ENCODE assay signal across 1 cellular context in genomic region chr15:42207674-42208579, GRCh38.
TF ChIP-seq lines count a peak whose summit lies in the region.

A gene with protein sequence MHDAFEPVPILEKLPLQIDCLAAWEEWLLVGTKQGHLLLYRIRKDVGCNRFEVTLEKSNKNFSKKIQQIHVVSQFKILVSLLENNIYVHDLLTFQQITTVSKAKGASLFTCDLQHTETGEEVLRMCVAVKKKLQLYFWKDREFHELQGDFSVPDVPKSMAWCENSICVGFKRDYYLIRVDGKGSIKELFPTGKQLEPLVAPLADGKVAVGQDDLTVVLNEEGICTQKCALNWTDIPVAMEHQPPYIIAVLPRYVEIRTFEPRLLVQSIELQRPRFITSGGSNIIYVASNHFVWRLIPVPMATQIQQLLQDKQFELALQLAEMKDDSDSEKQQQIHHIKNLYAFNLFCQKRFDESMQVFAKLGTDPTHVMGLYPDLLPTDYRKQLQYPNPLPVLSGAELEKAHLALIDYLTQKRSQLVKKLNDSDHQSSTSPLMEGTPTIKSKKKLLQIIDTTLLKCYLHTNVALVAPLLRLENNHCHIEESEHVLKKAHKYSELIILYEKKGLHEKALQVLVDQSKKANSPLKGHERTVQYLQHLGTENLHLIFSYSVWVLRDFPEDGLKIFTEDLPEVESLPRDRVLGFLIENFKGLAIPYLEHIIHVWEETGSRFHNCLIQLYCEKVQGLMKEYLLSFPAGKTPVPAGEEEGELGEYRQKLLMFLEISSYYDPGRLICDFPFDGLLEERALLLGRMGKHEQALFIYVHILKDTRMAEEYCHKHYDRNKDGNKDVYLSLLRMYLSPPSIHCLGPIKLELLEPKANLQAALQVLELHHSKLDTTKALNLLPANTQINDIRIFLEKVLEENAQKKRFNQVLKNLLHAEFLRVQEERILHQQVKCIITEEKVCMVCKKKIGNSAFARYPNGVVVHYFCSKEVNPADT (minus strand): TSS chr15:42208304. CDS start chr15:42208153, 151 bp downstream.

TF ChIP-seq in HEK293, 187 proteins besides CTCF, POLR2A, EP300 and RAD21 (continued from another document):
- no peak for TF ChIP-seq ZNF692 (tag by site-specific recombination; IDR thresholded peaks at IDR 0.05)
- no peak for TF ChIP-seq ZNF324 (tag by site-specific recombination; IDR thresholded peaks at IDR 0.05)
- TF ChIP-seq ZNF133 (tag by site-specific recombination; IDR thresholded peaks at IDR 0.05), result no peak
- TF ChIP-seq SP3 (tag by site-specific recombination; IDR thresholded peaks at IDR 0.05), result peak; percentile 61
- peak; percentile 25; the same call in 1 of the 2 replicates for TF ChIP-seq PATZ1 (tag by site-specific recombination; IDR thresholded peaks at IDR 0.05)
- no peak for TF ChIP-seq ZFP37 (tag by site-specific recombination; IDR thresholded peaks at IDR 0.05)
- TF ChIP-seq, protein P1, sequence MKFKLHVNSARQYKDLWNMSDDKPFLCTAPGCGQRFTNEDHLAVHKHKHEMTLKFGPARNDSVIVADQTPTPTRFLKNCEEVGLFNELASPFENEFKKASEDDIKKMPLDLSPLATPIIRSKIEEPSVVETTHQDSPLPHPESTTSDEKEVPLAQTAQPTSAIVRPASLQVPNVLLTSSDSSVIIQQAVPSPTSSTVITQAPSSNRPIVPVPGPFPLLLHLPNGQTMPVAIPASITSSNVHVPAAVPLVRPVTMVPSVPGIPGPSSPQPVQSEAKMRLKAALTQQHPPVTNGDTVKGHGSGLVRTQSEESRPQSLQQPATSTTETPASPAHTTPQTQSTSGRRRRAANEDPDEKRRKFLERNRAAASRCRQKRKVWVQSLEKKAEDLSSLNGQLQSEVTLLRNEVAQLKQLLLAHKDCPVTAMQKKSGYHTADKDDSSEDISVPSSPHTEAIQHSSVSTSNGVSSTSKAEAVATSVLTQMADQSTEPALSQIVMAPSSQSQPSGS (tag by site-specific recombination; IDR thresholded peaks at IDR 0.05; ENCODE audit: low read depth), result no peak
- TF ChIP-seq ZNF362 (tag by site-specific recombination; IDR thresholded peaks at IDR 0.05), result no peak
- TF ChIP-seq ZNF292 (tag by site-specific recombination; IDR thresholded peaks at IDR 0.05; ENCODE audit: borderline replicate concordance, low read depth), result no peak
- TF ChIP-seq, protein P2, sequence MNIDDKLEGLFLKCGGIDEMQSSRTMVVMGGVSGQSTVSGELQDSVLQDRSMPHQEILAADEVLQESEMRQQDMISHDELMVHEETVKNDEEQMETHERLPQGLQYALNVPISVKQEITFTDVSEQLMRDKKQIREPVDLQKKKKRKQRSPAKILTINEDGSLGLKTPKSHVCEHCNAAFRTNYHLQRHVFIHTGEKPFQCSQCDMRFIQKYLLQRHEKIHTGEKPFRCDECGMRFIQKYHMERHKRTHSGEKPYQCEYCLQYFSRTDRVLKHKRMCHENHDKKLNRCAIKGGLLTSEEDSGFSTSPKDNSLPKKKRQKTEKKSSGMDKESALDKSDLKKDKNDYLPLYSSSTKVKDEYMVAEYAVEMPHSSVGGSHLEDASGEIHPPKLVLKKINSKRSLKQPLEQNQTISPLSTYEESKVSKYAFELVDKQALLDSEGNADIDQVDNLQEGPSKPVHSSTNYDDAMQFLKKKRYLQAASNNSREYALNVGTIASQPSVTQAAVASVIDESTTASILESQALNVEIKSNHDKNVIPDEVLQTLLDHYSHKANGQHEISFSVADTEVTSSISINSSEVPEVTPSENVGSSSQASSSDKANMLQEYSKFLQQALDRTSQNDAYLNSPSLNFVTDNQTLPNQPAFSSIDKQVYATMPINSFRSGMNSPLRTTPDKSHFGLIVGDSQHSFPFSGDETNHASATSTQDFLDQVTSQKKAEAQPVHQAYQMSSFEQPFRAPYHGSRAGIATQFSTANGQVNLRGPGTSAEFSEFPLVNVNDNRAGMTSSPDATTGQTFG (tag by site-specific recombination; IDR thresholded peaks at IDR 0.05; ENCODE audit: borderline replicate concordance), result no peak
- TF ChIP-seq ZSCAN16 (tag by site-specific recombination; IDR thresholded peaks at IDR 0.05), result no peak
- no peak for TF ChIP-seq KLF10 (tag by site-specific recombination; IDR thresholded peaks at IDR 0.05)
- TF ChIP-seq ZNF548 (tag by site-specific recombination; IDR thresholded peaks at IDR 0.05), result no peak
- TF ChIP-seq, protein P3, sequence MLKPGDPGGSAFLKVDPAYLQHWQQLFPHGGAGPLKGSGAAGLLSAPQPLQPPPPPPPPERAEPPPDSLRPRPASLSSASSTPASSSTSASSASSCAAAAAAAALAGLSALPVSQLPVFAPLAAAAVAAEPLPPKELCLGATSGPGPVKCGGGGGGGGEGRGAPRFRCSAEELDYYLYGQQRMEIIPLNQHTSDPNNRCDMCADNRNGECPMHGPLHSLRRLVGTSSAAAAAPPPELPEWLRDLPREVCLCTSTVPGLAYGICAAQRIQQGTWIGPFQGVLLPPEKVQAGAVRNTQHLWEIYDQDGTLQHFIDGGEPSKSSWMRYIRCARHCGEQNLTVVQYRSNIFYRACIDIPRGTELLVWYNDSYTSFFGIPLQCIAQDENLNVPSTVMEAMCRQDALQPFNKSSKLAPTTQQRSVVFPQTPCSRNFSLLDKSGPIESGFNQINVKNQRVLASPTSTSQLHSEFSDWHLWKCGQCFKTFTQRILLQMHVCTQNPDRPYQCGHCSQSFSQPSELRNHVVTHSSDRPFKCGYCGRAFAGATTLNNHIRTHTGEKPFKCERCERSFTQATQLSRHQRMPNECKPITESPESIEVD (tag by site-specific recombination; IDR thresholded peaks at IDR 0.05), result no peak
- TF ChIP-seq, protein P4, sequence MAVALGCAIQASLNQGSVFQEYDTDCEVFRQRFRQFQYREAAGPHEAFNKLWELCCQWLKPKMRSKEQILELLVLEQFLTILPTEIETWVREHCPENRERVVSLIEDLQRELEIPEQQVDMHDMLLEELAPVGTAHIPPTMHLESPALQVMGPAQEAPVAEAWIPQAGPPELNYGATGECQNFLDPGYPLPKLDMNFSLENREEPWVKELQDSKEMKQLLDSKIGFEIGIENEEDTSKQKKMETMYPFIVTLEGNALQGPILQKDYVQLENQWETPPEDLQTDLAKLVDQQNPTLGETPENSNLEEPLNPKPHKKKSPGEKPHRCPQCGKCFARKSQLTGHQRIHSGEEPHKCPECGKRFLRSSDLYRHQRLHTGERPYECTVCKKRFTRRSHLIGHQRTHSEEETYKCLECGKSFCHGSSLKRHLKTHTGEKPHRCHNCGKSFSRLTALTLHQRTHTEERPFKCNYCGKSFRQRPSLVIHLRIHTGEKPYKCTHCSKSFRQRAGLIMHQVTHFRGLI (tag by site-specific recombination; IDR thresholded peaks at IDR 0.05), result no peak
- no peak for TF ChIP-seq ZNF670 (tag by site-specific recombination; IDR thresholded peaks at IDR 0.05; ENCODE audit: low read depth)
- TF ChIP-seq ZNF23 (tag by site-specific recombination; IDR thresholded peaks at IDR 0.05; ENCODE audit: borderline replicate concordance), result no peak
- peak; percentile 74 for TF ChIP-seq SP2 (tag by site-specific recombination; IDR thresholded peaks at IDR 0.05)
- TF ChIP-seq ZNF677 (tag by site-specific recombination; IDR thresholded peaks at IDR 0.05), result no peak
- no peak for TF ChIP-seq SALL2 (tag by site-specific recombination; IDR thresholded peaks at IDR 0.05; ENCODE audit: borderline replicate concordance)
- no peak for TF ChIP-seq ZNF19 (tag by site-specific recombination; IDR thresholded peaks at IDR 0.05; ENCODE audit: low read depth)
- no peak for TF ChIP-seq ZNF776 (tag by site-specific recombination; IDR thresholded peaks at IDR 0.05; ENCODE audit: borderline replicate concordance)
- TF ChIP-seq MYNN (tag by site-specific recombination; IDR thresholded peaks at IDR 0.05; ENCODE audit: borderline replicate concordance), result no peak
- no peak for TF ChIP-seq ZSCAN18 (tag by site-specific recombination; IDR thresholded peaks at IDR 0.05)
- TF ChIP-seq, protein P5, sequence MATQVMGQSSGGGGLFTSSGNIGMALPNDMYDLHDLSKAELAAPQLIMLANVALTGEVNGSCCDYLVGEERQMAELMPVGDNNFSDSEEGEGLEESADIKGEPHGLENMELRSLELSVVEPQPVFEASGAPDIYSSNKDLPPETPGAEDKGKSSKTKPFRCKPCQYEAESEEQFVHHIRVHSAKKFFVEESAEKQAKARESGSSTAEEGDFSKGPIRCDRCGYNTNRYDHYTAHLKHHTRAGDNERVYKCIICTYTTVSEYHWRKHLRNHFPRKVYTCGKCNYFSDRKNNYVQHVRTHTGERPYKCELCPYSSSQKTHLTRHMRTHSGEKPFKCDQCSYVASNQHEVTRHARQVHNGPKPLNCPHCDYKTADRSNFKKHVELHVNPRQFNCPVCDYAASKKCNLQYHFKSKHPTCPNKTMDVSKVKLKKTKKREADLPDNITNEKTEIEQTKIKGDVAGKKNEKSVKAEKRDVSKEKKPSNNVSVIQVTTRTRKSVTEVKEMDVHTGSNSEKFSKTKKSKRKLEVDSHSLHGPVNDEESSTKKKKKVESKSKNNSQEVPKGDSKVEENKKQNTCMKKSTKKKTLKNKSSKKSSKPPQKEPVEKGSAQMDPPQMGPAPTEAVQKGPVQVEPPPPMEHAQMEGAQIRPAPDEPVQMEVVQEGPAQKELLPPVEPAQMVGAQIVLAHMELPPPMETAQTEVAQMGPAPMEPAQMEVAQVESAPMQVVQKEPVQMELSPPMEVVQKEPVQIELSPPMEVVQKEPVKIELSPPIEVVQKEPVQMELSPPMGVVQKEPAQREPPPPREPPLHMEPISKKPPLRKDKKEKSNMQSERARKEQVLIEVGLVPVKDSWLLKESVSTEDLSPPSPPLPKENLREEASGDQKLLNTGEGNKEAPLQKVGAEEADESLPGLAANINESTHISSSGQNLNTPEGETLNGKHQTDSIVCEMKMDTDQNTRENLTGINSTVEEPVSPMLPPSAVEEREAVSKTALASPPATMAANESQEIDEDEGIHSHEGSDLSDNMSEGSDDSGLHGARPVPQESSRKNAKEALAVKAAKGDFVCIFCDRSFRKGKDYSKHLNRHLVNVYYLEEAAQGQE (tag by site-specific recombination; IDR thresholded peaks at IDR 0.05), result no peak
- TF ChIP-seq MEIS1 (CRISPR knock-in tag; IDR thresholded peaks at IDR 0.05; ENCODE audit: borderline replicate concordance), result no peak
- TF ChIP-seq ZNF629 (tag by site-specific recombination; IDR thresholded peaks at IDR 0.05), result peak; percentile 31; the same call in 1 of the 2 replicates
- TF ChIP-seq ZNF391 (tag by site-specific recombination; IDR thresholded peaks at IDR 0.05; ENCODE audit: borderline replicate concordance, low read depth), result peak; percentile 14; the same call in 1 of the 2 replicates
TF ChIP-seq in HEK293: peak in this region for 13.
